Comparison of ENCODE assay signal across 7 cellular contexts in genomic region chr10:14032406-14032998, GRCh38.
DNase-seq lines count a peak whose midpoint lies in the region; ATAC-seq and TF ChIP-seq lines count a peak whose summit lies in the region.

No MANE protein-coding gene starts in this region.

- POLR2A ChIA-PET in HEK293T (lab: Yijun Ruan, JAX), result no interaction called here

- in situ Hi-C loops in gastrocnemius medialis (cut with MboI; ENCODE audit: low sequenced_read_pairs in 4 of 4), result no loop called here

- DNase-seq in HEK293T (ENCODE audit: extremely low spot score) (peak; percentile 83), epithelial cell of esophagus (ENCODE audit: low read depth) (peak; percentile 11), gastrocnemius medialis (no peak), putamen (ENCODE audit: low spot score) (no peak), NCI-H345 (lab: John Stamatoyannopoulos, UW) (no peak)
- DNase-seq in activated CD4-positive, CD25-positive, alpha-beta regulatory T cell treated with anti-CD3 and anti-CD28 coated beads, Interleukin-2, amount 50 U/mL, for 72 hours, result peak; percentile 49

- TF ChIP-seq CTCF in epithelial cell of esophagus (IDR thresholded peaks at IDR 0.05; ENCODE audit: insufficient read depth, low read depth, low read length, missing control alignments), result peak; percentile 60
- peak in 3 of 5 experiments; percentile 36 to 50 (median 43) for TF ChIP-seq CTCF in gastrocnemius medialis (IDR thresholded peaks at IDR 0.05 in 4 of 5, conservative IDR thresholded peaks at IDR 0.05 in 1 of 5)

- no peak for TF ChIP-seq POLR2A in gastrocnemius medialis (IDR thresholded peaks at IDR 0.05)

- no peaks in the 10 kb centered on the region for H3K4me1 ChIP-seq in gastrocnemius medialis

- CTCF ChIA-PET in HEK293T (lab: Yijun Ruan, JAX), result interaction anchor here (0.6 to 1.0 kb wide), 3 partner anchors 9 to 428 kb away, joined by 3 to 4 read pairs (median 3); no protein-coding TSS in a partner anchor

- H3K27ac ChIP-seq in gastrocnemius medialis, result no peak overlapping the region

- ATAC-seq in gastrocnemius medialis (no peak), GM18867 (IDR thresholded peaks at IDR 0.05; ENCODE audit: unreplicated experiment) (no peak)

- no peaks in the 10 kb centered on the region for H3K36me3 ChIP-seq in gastrocnemius medialis

- intact Hi-C loops in gastrocnemius medialis (cut with DNase I; ENCODE audit: low total_unique reads), result no loop called here

- no peaks in the 10 kb centered on the region for H3K9me3 ChIP-seq in gastrocnemius medialis

- H3K27me3 ChIP-seq in gastrocnemius medialis, result no peaks in the 10 kb centered on the region

- H3K4me3 ChIP-seq in epithelial cell of esophagus (ENCODE audit: low read length) (no peak overlapping the region), gastrocnemius medialis (no peak overlapping the region)

TF ChIP-seq in HEK293T, 16 proteins besides CTCF, POLR2A, EP300 and RAD21:
- TF ChIP-seq FOXM1 (IDR thresholded peaks at IDR 0.05; ENCODE audit: borderline replicate concordance) (peak; percentile 48; the same call in 1 of the 2 replicates), SP1 (IDR thresholded peaks at IDR 0.05) (no peak)

Comparison
In these comparisons a context has a peak if more than half of its experiments do, and no peak if none do; other contexts are left out.
1. DNase-seq: peak in HEK293T (single experiment), activated CD4-positive, CD25-positive, alpha-beta regulatory T cell treated with anti-CD3 and anti-CD28 coated beads, Interleukin-2, amount 50 U/mL, for 72 hours (single experiment) and epithelial cell of esophagus (single experiment); none in gastrocnemius medialis (0 of 2), putamen (single experiment) and NCI-H345 (single experiment).